ENCODE assay signal across 8 cellular contexts in genomic region chr3:39255503-39256325, GRCh38.
A peak's percentile ranks its signal among the peaks of the same experiment; 100 is the strongest.
DNase-seq lines count a peak whose midpoint lies in the region; ATAC-seq lines count a peak whose summit lies in the region.

No MANE protein-coding gene starts in this region.

- ATAC-seq in HG02885 (IDR thresholded peaks at IDR 0.05; ENCODE audit: poor library complexity, unreplicated experiment): peak; percentile 99
- ATAC-seq in memory B cell (ENCODE audit: low read depth): peak; percentile 98

- H3K4me1 Mint-ChIP-seq in activated naive CD4-positive, alpha-beta T cell treated with anti-CD3 and anti-CD28 coated beads, Interleukin-2, amount 50 U/mL, for 24 hours: peaks cover 23% of the 10 kb centered on the region
- H3K4me1 Mint-ChIP-seq in memory B cell: peaks cover 62% of the 10 kb centered on the region

- H3K27ac Mint-ChIP-seq in activated naive CD4-positive, alpha-beta T cell treated with anti-CD3 and anti-CD28 coated beads, Interleukin-2, amount 50 U/mL, for 24 hours: peak overlapping the region; percentile 10
- H3K27ac Mint-ChIP-seq in memory B cell: peak overlapping the region; percentile 86

- no peaks in the 10 kb centered on the region for H3K9me3 Mint-ChIP-seq in activated naive CD4-positive, alpha-beta T cell treated with anti-CD3 and anti-CD28 coated beads, Interleukin-2, amount 50 U/mL, for 24 hours
- H3K9me3 Mint-ChIP-seq in memory B cell: no peaks in the 10 kb centered on the region

- H3K27me3 Mint-ChIP-seq in activated naive CD4-positive, alpha-beta T cell treated with anti-CD3 and anti-CD28 coated beads, Interleukin-2, amount 50 U/mL, for 24 hours: peaks cover 1% of the 10 kb centered on the region
- peaks cover 2% of the 10 kb centered on the region for H3K27me3 Mint-ChIP-seq in memory B cell

- H3K36me3 Mint-ChIP-seq in activated naive CD4-positive, alpha-beta T cell treated with anti-CD3 and anti-CD28 coated beads, Interleukin-2, amount 50 U/mL, for 24 hours: no peaks in the 10 kb centered on the region
- peaks cover 2% of the 10 kb centered on the region for H3K36me3 Mint-ChIP-seq in memory B cell

- peak overlapping the region; percentile 23 for H3K4me3 Mint-ChIP-seq in activated naive CD4-positive, alpha-beta T cell treated with anti-CD3 and anti-CD28 coated beads, Interleukin-2, amount 50 U/mL, for 24 hours
- peak overlapping the region; percentile 58 for H3K4me3 Mint-ChIP-seq in memory B cell

- no peak for DNase-seq in activated naive CD4-positive, alpha-beta T cell treated with Interleukin-2 at 50 U/mL for 16 hours
- DNase-seq in OCI-M1 (lab: John Stamatoyannopoulos, UW): peak; percentile 66
- peak; percentile 59 to 79 for DNase-seq in memory B cell (ENCODE audit: low spot score in 2 of 2)
- no peak for DNase-seq in T-helper 9 cell
- DNase-seq in NCI-H2227 treated with DMSO at 0.1 percent for 48 hours (lab: John Stamatoyannopoulos, UW): no peak
- no peak for DNase-seq in SHP77 (lab: John Stamatoyannopoulos, UW)

Comparison
In these comparisons a context has a peak if more than half of its experiments do, and no peak if none do; other contexts are left out.
1. DNase-seq: peak in OCI-M1 (single experiment) and memory B cell (2 of 2); none in activated naive CD4-positive, alpha-beta T cell treated with Interleukin-2 at 50 U/mL for 16 hours (single experiment), T-helper 9 cell (single experiment), NCI-H2227 treated with DMSO at 0.1 percent for 48 hours (single experiment) and SHP77 (0 of 2).